In genomic region chr7:33886100-33886623, GRCh38 we compare ENCODE assay signal across 11 cellular contexts. TPM values are rescaled to one million over a fixed set of nuclear protein-coding genes. Genes with fewer than 3 reads are reported as not detected.
DNase-seq lines count a peak whose midpoint lies in the region; ATAC-seq and TF ChIP-seq lines count a peak whose summit lies in the region.
"Had no signal": no experiment of that assay in that cellular context is flagged by ENCODE, and none has a peak within 500 bp of the region (broad histone marks: within the 10 kb centered on the region; RNA-seq: fewer than 3 reads in every experiment).

No MANE protein-coding gene starts in this region.

- H3K4me3 ChIP-seq in RWPE2 (ENCODE audit: severe bottlenecking), result no peak overlapping the region

- H3K9me3 ChIP-seq in RWPE2 (ENCODE audit: severe bottlenecking), result no peaks in the 10 kb centered on the region

- peaks cover under 1% of the 10 kb centered on the region for H3K4me1 ChIP-seq in RWPE2 (ENCODE audit: insufficient read depth, poor library complexity, severe bottlenecking)
- peaks cover 3% of the 10 kb centered on the region for H3K4me1 ChIP-seq in foreskin keratinocyte

- H3K27me3 ChIP-seq in RWPE2 (ENCODE audit: insufficient read depth, poor library complexity, severe bottlenecking) (no peaks in the 10 kb centered on the region), foreskin keratinocyte (no peaks in the 10 kb centered on the region)

- H3K36me3 ChIP-seq in RWPE2 (ENCODE audit: low read depth), result no peaks in the 10 kb centered on the region

- H3K27ac ChIP-seq in RWPE2 (ENCODE audit: poor library complexity, severe bottlenecking) (no peak overlapping the region), foreskin keratinocyte (no peak overlapping the region)

- ATAC-seq in RWPE2 (ENCODE audit: low read depth), result peak; percentile 54; the same call in 1 of the 3 replicates
- ATAC-seq in foreskin keratinocyte, result peak; percentile 30

- peak; percentile 40 for TF ChIP-seq CTCF in AG09319 (IDR thresholded peaks at IDR 0.05; ENCODE audit: low read depth, low read length)
- TF ChIP-seq CTCF in RWPE2 (IDR thresholded peaks at IDR 0.05; ENCODE audit: poor library complexity, severe bottlenecking), result peak; percentile 19
- TF ChIP-seq CTCF in foreskin keratinocyte (conservative IDR thresholded peaks at IDR 0.05), result peak; percentile 56

- DNase-seq in AG09319 (ENCODE audit: extremely low read depth, low read depth) (no peak), H4 (ENCODE audit: low spot score) (peak; percentile 50), RWPE2 (ENCODE audit: low spot score) (no peak), foreskin keratinocyte (no peak), retina (no peak), MV-4-11 (lab: John Stamatoyannopoulos, UW) (no peak), NCI-H510A (lab: John Stamatoyannopoulos, UW) (no peak), SW 1271 (lab: John Stamatoyannopoulos, UW) (no peak)
- DNase-seq: naive B cell, NCI-H2107, T1000 had no signal

RNA-seq across cellular contexts. Expression of gene BMPER, which starts 19.2 kb away (rescaled TPM):
- total RNA-seq in H4 (2014; rRNA removed; shearing (Covaris generic)), result 0.08 and 0.19 TPM in 2 replicates
- total RNA-seq in foreskin keratinocyte, result 0.20 and 0.25 TPM in 2 replicates
- 0.07 TPM in 1 of 2 replicates, not detected in the other for polyA plus RNA-seq in foreskin keratinocyte
